In genomic region chr4:53786632-53787031, GRCh38 we compare ENCODE assay signal across 17 cellular contexts.
DNase-seq lines count a peak whose midpoint lies in the region; ATAC-seq, FAIRE-seq and TF ChIP-seq lines count a peak whose summit lies in the region.
"Had no signal": no experiment of that assay in that cellular context is flagged by ENCODE, and none has a peak within 500 bp of the region (broad histone marks: within the 10 kb centered on the region; RNA-seq: fewer than 3 reads in every experiment).

No MANE protein-coding gene starts in this region.

- H3K27ac ChIP-seq in Karpas-422 (ENCODE audit: low read length) = no peak overlapping the region
- H3K27ac ChIP-seq: thoracic aorta had no signal

- no peaks in the 10 kb centered on the region for H3K36me3 ChIP-seq in Karpas-422 (ENCODE audit: insufficient read depth, low read length)
- H3K36me3 ChIP-seq: thoracic aorta had no signal

- FAIRE-seq in H54 (lab: Jason Lieb, UNC) = no peak

- H3K4me2 ChIP-seq in Karpas-422 (ENCODE audit: low read depth, low read length, poor library complexity, severe bottlenecking) = no peak overlapping the region

- no peaks in the 10 kb centered on the region for H4K20me1 ChIP-seq in Karpas-422 (ENCODE audit: insufficient read depth, low read depth, low read length)

- H3K9ac ChIP-seq in Karpas-422 (ENCODE audit: low read length) = no peak overlapping the region

- no peaks in the 10 kb centered on the region for H3K4me1 ChIP-seq in Karpas-422 (ENCODE audit: low read length)

- DNase-seq in AG08396 (ENCODE audit: low spot score) (peak; percentile 62), Karpas-422 (peak; percentile 6), fibroblast of the conjunctiva (ENCODE audit: low read depth) (peak; percentile 41), myocyte (ENCODE audit: low read depth) (peak; percentile 36), H54 (ENCODE audit: insufficient read length, low spot score) (no peak), NCI-H2196 treated with DMSO at 0.1 percent for 48 hours (lab: John Stamatoyannopoulos, UW; ENCODE audit: unreplicated experiment) (no peak), kidney glomerular epithelial cell (lab: John Stamatoyannopoulos, UW) (no peak)
- DNase-seq: activated CD4-positive, alpha-beta T cell treated with anti-CD3 and anti-CD28 coated beads, Interleukin-2, amount 10 ng/mL, durations not matched to agents 24 days and 14 days; activated naive CD8-positive, alpha-beta T cell treated with anti-CD3 and anti-CD28 coated beads for 36 hours; activated T-cell treated with anti-CD3 and anti-CD28 coated beads, Interleukin-2, amount 50 U/mL, for 1 hour; cerebellar nuclear complex; hippocampal formation; left cardiac atrium; nephron progenitor cell; stimulated activated CD4-positive, alpha-beta T cell treated with anti-CD3 and anti-CD28 coated beads, Interleukin-2, amount 100 ng/mL, for 24 hours had no signal

- no peak overlapping the region for H3K4me3 ChIP-seq in Karpas-422 (ENCODE audit: low read length)
- H3K4me3 ChIP-seq: thoracic aorta had no signal

- H3K27me3 ChIP-seq in Karpas-422 (ENCODE audit: low read length) = no peaks in the 10 kb centered on the region; the same call in 1 of the 2 replicates

- no peak for ATAC-seq in HG03108 (IDR thresholded peaks at IDR 0.05; ENCODE audit: unreplicated experiment)

- H3K9me3 ChIP-seq in Karpas-422 (ENCODE audit: low read length) = no peaks in the 10 kb centered on the region
- H3K9me3 ChIP-seq: thoracic aorta had no signal

- no peaks in the 10 kb centered on the region for H3K79me2 ChIP-seq in Karpas-422 (ENCODE audit: low read length)

- H3K9me2 ChIP-seq in Karpas-422 (replicated peaks; ENCODE audit: insufficient read depth, low read length) = no peaks in the 10 kb centered on the region

- TF ChIP-seq POLR2A in H54 (IDR thresholded peaks at IDR 0.05; ENCODE audit: low read depth, low read length) = no peak

- no peak overlapping the region for H2AFZ ChIP-seq in Karpas-422 (ENCODE audit: low read length)

Comparison
In these comparisons a context has a peak if more than half of its experiments do, and no peak if none do; other contexts are left out.
1. DNase-seq: peak in AG08396 (single experiment), Karpas-422 (single experiment), fibroblast of the conjunctiva (single experiment) and myocyte (single experiment); none in H54 (single experiment), NCI-H2196 treated with DMSO at 0.1 percent for 48 hours (single experiment) and kidney glomerular epithelial cell (single experiment).